Comparison of ENCODE assay signal across 8 cellular contexts in the genomic region with DNA sequence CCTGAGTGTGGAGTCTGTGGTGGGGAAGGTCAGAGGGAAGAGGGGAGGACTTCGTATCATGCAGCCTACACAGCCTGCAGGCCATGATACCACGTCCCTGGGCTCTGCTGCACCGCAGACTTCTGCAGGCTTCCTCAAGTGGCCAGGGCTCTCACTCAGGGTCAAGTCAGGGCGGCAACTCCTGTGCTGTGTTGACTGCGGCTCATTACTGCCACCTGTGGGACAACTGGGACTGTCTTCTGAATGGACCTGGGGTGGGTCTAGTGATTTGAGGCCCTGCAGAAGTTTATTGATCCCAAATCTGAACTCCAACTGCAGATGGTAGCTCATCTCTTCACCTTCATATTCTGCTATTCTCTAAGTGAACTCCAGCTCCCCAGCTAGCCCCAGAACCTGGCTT.
DNase-seq lines count a peak whose midpoint lies in the region; ATAC-seq, FAIRE-seq and TF ChIP-seq lines count a peak whose summit lies in the region.

No MANE protein-coding gene starts in this region.

- H3K4me3 Mint-ChIP-seq in activated T-cell treated with anti-CD3 and anti-CD28 coated beads, Interleukin-2, amount 50 U/mL, for 72 hours, result no peak overlapping the region
- no peak overlapping the region for H3K4me3 Mint-ChIP-seq in stimulated activated naive B cell treated with anti-CD40 and anti-IgM and Interleukin-4, amounts not matched to agents 10 μg/mL and 1 μg/mL and 100 μg/mL, for 72 hours

- no peaks in the 10 kb centered on the region for H3K27me3 ChIP-seq in MG63

- peak; percentile 74 for TF ChIP-seq CTCF in GM12873 (IDR thresholded peaks at IDR 0.05; ENCODE audit: insufficient read depth, low read depth, low read length, missing control alignments)

- ATAC-seq in GM21786 (IDR thresholded peaks at IDR 0.05; ENCODE audit: unreplicated experiment), result peak; percentile 48
- ATAC-seq in activated T-cell treated with anti-CD3 and anti-CD28 coated beads, Interleukin-2, amount 50 U/mL, for 72 hours (replicated peaks in 1 of 2), result peak; percentile 71 to 73
- peak; percentile 88 to 92 for ATAC-seq in stimulated activated naive B cell treated with anti-CD40 and anti-IgM and Interleukin-4, amounts not matched to agents 10 μg/mL and 1 μg/mL and 100 μg/mL, for 72 hours (replicated peaks)

- DNase-seq in MG63 (peak; percentile 47), iris pigment epithelial cell (ENCODE audit: low read depth) (peak; percentile 31), RCC 7860 (ENCODE audit: low spot score) (no peak), NCI-H526 treated with DMSO at 0.1 percent for 48 hours (lab: John Stamatoyannopoulos, UW) (no peak)
- peak; percentile 65 to 72 for DNase-seq in activated T-cell treated with anti-CD3 and anti-CD28 coated beads, Interleukin-2, amount 50 U/mL, for 72 hours
- peak; percentile 42 for DNase-seq in stimulated activated naive B cell treated with anti-CD40 and anti-IgM and Interleukin-4, amounts not matched to agents 10 μg/mL and 1 μg/mL and 100 μg/mL, for 72 hours

- H3K4me3 ChIP-seq in MG63, result no peak overlapping the region

- peaks cover 38% of the 10 kb centered on the region for H3K4me1 Mint-ChIP-seq in activated T-cell treated with anti-CD3 and anti-CD28 coated beads, Interleukin-2, amount 50 U/mL, for 72 hours (ENCODE audit: low read depth)
- peaks cover 26 to 40% of the 10 kb centered on the region in 2 donors for H3K4me1 Mint-ChIP-seq in stimulated activated naive B cell treated with anti-CD40 and anti-IgM and Interleukin-4, amounts not matched to agents 10 μg/mL and 1 μg/mL and 100 μg/mL, for 72 hours

- H3K27me3 Mint-ChIP-seq in activated T-cell treated with anti-CD3 and anti-CD28 coated beads, Interleukin-2, amount 50 U/mL, for 72 hours (ENCODE audit: low read depth), result no peaks in the 10 kb centered on the region
- peaks cover 0 to 5% of the 10 kb centered on the region in 2 donors for H3K27me3 Mint-ChIP-seq in stimulated activated naive B cell treated with anti-CD40 and anti-IgM and Interleukin-4, amounts not matched to agents 10 μg/mL and 1 μg/mL and 100 μg/mL, for 72 hours

- H3K36me3 ChIP-seq in MG63, result no peaks in the 10 kb centered on the region

- peaks cover 0 to 3% of the 10 kb centered on the region in 2 donors for H3K36me3 Mint-ChIP-seq in activated T-cell treated with anti-CD3 and anti-CD28 coated beads, Interleukin-2, amount 50 U/mL, for 72 hours (ENCODE audit: insufficient read depth in 2 of 2)
- peaks cover 0 to 8% of the 10 kb centered on the region in 2 donors for H3K36me3 Mint-ChIP-seq in stimulated activated naive B cell treated with anti-CD40 and anti-IgM and Interleukin-4, amounts not matched to agents 10 μg/mL and 1 μg/mL and 100 μg/mL, for 72 hours

- no peaks in the 10 kb centered on the region for H3K9me3 Mint-ChIP-seq in activated T-cell treated with anti-CD3 and anti-CD28 coated beads, Interleukin-2, amount 50 U/mL, for 72 hours
- no peaks in the 10 kb centered on the region for H3K9me3 Mint-ChIP-seq in stimulated activated naive B cell treated with anti-CD40 and anti-IgM and Interleukin-4, amounts not matched to agents 10 μg/mL and 1 μg/mL and 100 μg/mL, for 72 hours

- H3K27ac Mint-ChIP-seq in activated T-cell treated with anti-CD3 and anti-CD28 coated beads, Interleukin-2, amount 50 U/mL, for 72 hours, result no peak overlapping the region
- H3K27ac Mint-ChIP-seq in stimulated activated naive B cell treated with anti-CD40 and anti-IgM and Interleukin-4, amounts not matched to agents 10 μg/mL and 1 μg/mL and 100 μg/mL, for 72 hours, result no peak overlapping the region

- FAIRE-seq in RCC 7860 (lab: Jason Lieb, UNC), result no peak

- H3K9me3 ChIP-seq in MG63, result no peaks in the 10 kb centered on the region

Comparison
In these comparisons a context has a peak if more than half of its experiments do, and no peak if none do; other contexts are left out.
1. DNase-seq: peak in MG63 (single experiment), activated T-cell treated with anti-CD3 and anti-CD28 coated beads, Interleukin-2, amount 50 U/mL, for 72 hours (2 of 2), iris pigment epithelial cell (single experiment) and stimulated activated naive B cell treated with anti-CD40 and anti-IgM and Interleukin-4, amounts not matched to agents 10 μg/mL and 1 μg/mL and 100 μg/mL, for 72 hours (single experiment); none in RCC 7860 (single experiment) and NCI-H526 treated with DMSO at 0.1 percent for 48 hours (single experiment).
2. Peak in every context shown above with its lines, with median percentiles within 50 percentile points of each other: ATAC-seq.